ENCODE assay signal across 17 cellular contexts in the genomic region with DNA sequence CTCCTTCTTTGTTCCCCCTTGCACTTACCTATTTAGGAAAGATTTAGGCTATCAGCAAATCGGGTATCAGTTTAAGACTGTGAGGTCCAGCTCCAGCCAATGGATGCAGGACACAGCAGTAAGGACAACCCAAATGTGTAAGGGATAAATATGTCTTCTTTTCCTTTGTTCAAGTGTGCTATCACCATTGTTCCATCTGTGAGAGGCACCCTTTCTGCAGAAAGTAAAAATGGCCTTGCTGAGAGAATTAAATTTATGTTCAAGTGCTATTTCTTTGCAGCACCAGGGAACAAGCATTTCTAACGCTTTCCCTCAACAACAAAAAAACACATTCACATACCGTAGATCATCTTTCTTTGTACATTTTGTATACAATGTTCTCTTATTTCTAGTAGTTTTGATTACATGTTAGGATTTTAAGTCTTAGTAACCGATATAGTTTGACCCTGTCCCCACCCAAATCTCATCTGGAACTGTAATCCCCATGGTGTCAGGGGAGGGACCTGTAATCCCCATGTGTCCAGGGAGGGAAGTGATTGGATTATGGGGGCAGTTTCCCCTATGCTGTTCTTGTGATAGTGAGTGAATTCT. TPM values are rescaled to one million over a fixed set of nuclear protein-coding genes. Genes with fewer than 3 reads are reported as not detected.
"Had no signal": no experiment of that assay in that cellular context is flagged by ENCODE, and none has a peak within 500 bp of the region (broad histone marks: within the 10 kb centered on the region; RNA-seq: fewer than 3 reads in every experiment).

No MANE protein-coding gene starts in this region.

RNA-seq across cellular contexts. Expression of a gene that starts 49.3 kb away (rescaled TPM):
- total RNA-seq: colonic mucosa; dermis microvascular lymphatic vessel endothelial cell; esophagus mucosa; esophagus squamous epithelium; gastrocnemius medialis; glomerular endothelial cell; heart right ventricle; kidney epithelial cell; left cardiac atrium; left lung; left ventricle myocardium superior; lower leg skin; lower lobe of right lung; lung microvascular endothelial cell; mononuclear cell; mucosa of gallbladder; naive thymus-derived CD4-positive, alpha-beta T cell had no signal
